ENCODE assay signal across 1 cellular context in genomic region chr21:27532081-27532480, GRCh38.
TF ChIP-seq lines count a peak whose summit lies in the region.

No MANE protein-coding gene starts in this region.

TF ChIP-seq in A549, 52 proteins besides CTCF, POLR2A, EP300 and RAD21 (continued from another document):
- TF ChIP-seq ELK1 (IDR thresholded peaks at IDR 0.05; ENCODE audit: low read depth, low read length) (no peak), CEBPB (IDR thresholded peaks at IDR 0.05) (no peak), POLR2AphosphoS2 (conservative IDR thresholded peaks at IDR 0.05; ENCODE audit: low read length) (no peak), HEYL (CRISPR knock-in tag; IDR thresholded peaks at IDR 0.05) (no peak), CBX2 (IDR thresholded peaks at IDR 0.05; ENCODE audit: borderline replicate concordance, low read depth) (no peak)
